16 cellular contexts compared by ENCODE assay signal in genomic region chr12:103834897-103835390, GRCh38. TPM values are rescaled to one million over a fixed set of nuclear protein-coding genes. Genes with fewer than 3 reads are reported as not detected.
DNase-seq lines count a peak whose midpoint lies in the region; ATAC-seq, FAIRE-seq and TF ChIP-seq lines count a peak whose summit lies in the region.
"Had no signal": no experiment of that assay in that cellular context is flagged by ENCODE, and none has a peak within 500 bp of the region (broad histone marks: within the 10 kb centered on the region; RNA-seq: fewer than 3 reads in every experiment).

No MANE protein-coding gene starts in this region.

- no peaks in the 10 kb centered on the region for H3K9me3 ChIP-seq in gastroesophageal sphincter
- H3K9me3 ChIP-seq in neuronal stem cell (replicated peaks in 1 of 2; ENCODE audit: control insufficient read depth in 2 of 2, insufficient read depth in 1 of 2, low read depth in 1 of 2, low read length in 2 of 2), result no peaks in the 10 kb centered on the region
- no peaks in the 10 kb centered on the region for H3K9me3 ChIP-seq in uterus
- H3K9me3 ChIP-seq in right atrium auricular region, result peaks cover 0 to 9% of the 10 kb centered on the region in 2 donors

- TF ChIP-seq POLR2A in gastroesophageal sphincter (IDR thresholded peaks at IDR 0.05), result no peak
- no peak for TF ChIP-seq POLR2A in uterus (IDR thresholded peaks at IDR 0.05)

- no peak overlapping the region for H3K9ac ChIP-seq in neuronal stem cell (ENCODE audit: low read depth, low read length, poor library complexity)

- no peak for ATAC-seq in gastroesophageal sphincter
- ATAC-seq: Panc1 had no signal

- H4K8ac ChIP-seq in neuronal stem cell (ENCODE audit: low read depth, low read length), result no peak overlapping the region

- H3K36me3 ChIP-seq in gastroesophageal sphincter (peaks cover 0 to 29% of the 10 kb centered on the region in 2 donors), neuronal stem cell (replicated peaks in 1 of 2; ENCODE audit: control insufficient read depth in 2 of 2, insufficient read depth in 2 of 2, low read length in 2 of 2) (no peaks in the 10 kb centered on the region), uterus (no peaks in the 10 kb centered on the region), right atrium auricular region (no peaks in the 10 kb centered on the region)

- H4K91ac ChIP-seq in neuronal stem cell (ENCODE audit: low read depth, low read length, poor library complexity), result no peak overlapping the region

- no peak overlapping the region for H2BK120ac ChIP-seq in neuronal stem cell (ENCODE audit: low read depth, low read length)

- H3K4ac ChIP-seq in neuronal stem cell (ENCODE audit: low read length), result no peak overlapping the region

- H3K4me1 ChIP-seq in gastroesophageal sphincter (peaks cover 11 to 76% (median 14%) of the 10 kb centered on the region in 3 donors), neuronal stem cell (ENCODE audit: control insufficient read depth in 2 of 2, insufficient read depth in 1 of 2, low read depth in 1 of 2, low read length in 2 of 2) (peaks cover 5 to 18% of the 10 kb centered on the region in 2 donors), uterus (peaks cover 0 to 7% of the 10 kb centered on the region in 2 donors), right atrium auricular region (no peaks in the 10 kb centered on the region)

- peak overlapping the region; percentile 49 for H2AFZ ChIP-seq in neuronal stem cell (ENCODE audit: low read length)

- TF ChIP-seq CTCF in VCaP (conservative IDR thresholded peaks at IDR 0.05), result no peak
- no peak for TF ChIP-seq CTCF in gastroesophageal sphincter (IDR thresholded peaks at IDR 0.05)
- no peak for TF ChIP-seq CTCF in uterus (IDR thresholded peaks at IDR 0.05)
- TF ChIP-seq CTCF in right atrium auricular region (IDR thresholded peaks at IDR 0.05), result no peak
- no peak for TF ChIP-seq CTCF in foreskin fibroblast (IDR thresholded peaks at IDR 0.05; ENCODE audit: low read depth, low read length)

- H3K79me1 ChIP-seq in neuronal stem cell (ENCODE audit: low read depth, low read length), result peaks cover 3% of the 10 kb centered on the region

- H3K27me3 ChIP-seq in gastroesophageal sphincter, result no peaks in the 10 kb centered on the region
- no peaks in the 10 kb centered on the region for H3K27me3 ChIP-seq in neuronal stem cell (ENCODE audit: control insufficient read depth in 3 of 3, insufficient read depth in 3 of 3, low read depth in 1 of 3, low read length in 3 of 3)
- no peaks in the 10 kb centered on the region for H3K27me3 ChIP-seq in uterus
- H3K27me3 ChIP-seq in right atrium auricular region, result no peaks in the 10 kb centered on the region

- TF ChIP-seq EP300 in gastroesophageal sphincter (IDR thresholded peaks at IDR 0.05), result no peak

- no peak overlapping the region for H3K18ac ChIP-seq in neuronal stem cell (ENCODE audit: low read length)

- intact Hi-C loops in uterus (cut with DNase I; ENCODE audit: low total_unique reads), result no loop called here

- H3K4me3 ChIP-seq in gastroesophageal sphincter, result peak overlapping the region; percentile 12 to 29
- H3K4me3 ChIP-seq in neuronal stem cell (ENCODE audit: low read length in 2 of 2), result no peak overlapping the region
- H3K4me3 ChIP-seq in uterus, result no peak overlapping the region
- no peak overlapping the region for H3K4me3 ChIP-seq in right atrium auricular region
- no peak overlapping the region for H3K4me3 ChIP-seq in foreskin fibroblast (ENCODE audit: low read depth in 1 of 2, low read length in 2 of 2)

- H2BK12ac ChIP-seq in neuronal stem cell (ENCODE audit: low read length), result no peak overlapping the region

- H3K23ac ChIP-seq in neuronal stem cell (ENCODE audit: low read depth, low read length, poor library complexity), result no peak overlapping the region

- no peak overlapping the region for H2BK5ac ChIP-seq in neuronal stem cell (ENCODE audit: low read length)

- no peak overlapping the region for H3K14ac ChIP-seq in neuronal stem cell (ENCODE audit: low read length)

- no peak overlapping the region for H3K4me2 ChIP-seq in neuronal stem cell (ENCODE audit: insufficient read depth, low read length, poor library complexity, severe bottlenecking)

- no peak overlapping the region for H2AK5ac ChIP-seq in neuronal stem cell (ENCODE audit: low read depth, low read length)

- WGBS in gastroesophageal sphincter (ENCODE audit: low coverage in 1 of 2), 2 donors, result 88 to 90% methylated on average over 2 to 3 of the region's 4 CpGs
- no CpG with 5 or more reads among the region's 4 CpGs for WGBS in neuronal stem cell (ENCODE audit: extremely low coverage in 2 of 2, insufficient read length in 2 of 2, insufficient replicate concordance in 1 of 2), 2 donors

- H2BK15ac ChIP-seq in neuronal stem cell (ENCODE audit: low read length), result no peak overlapping the region

- DNase-seq in neuronal stem cell (ENCODE audit: low spot score) (no peak), uterus (no peak), right atrium auricular region (ENCODE audit: low spot score) (no peak), foreskin fibroblast (no peak), HTR-8/SVneo (ENCODE audit: insufficient read length, low spot score) (no peak), epidermal melanocyte (ENCODE audit: insufficient read length, low spot score) (no peak)
- DNase-seq: EL, NCI-H1436 treated with DMSO at 0.1 percent for 48 hours, NCI-H2081, NCI-H2227 treated with DMSO at 0.1 percent for 48 hours, NCI-H748 treated with DMSO at 0.1 percent for 48 hours, SHP77 had no signal

- FAIRE-seq in HTR-8/SVneo (lab: Jason Lieb, UNC), result no peak
- FAIRE-seq: H54 had no signal

- peak overlapping the region; percentile 46; the same call in 1 of the 2 replicates for H3K27ac ChIP-seq in VCaP
- peak overlapping the region; percentile 51 to 97 (median 78) for H3K27ac ChIP-seq in gastroesophageal sphincter
- H3K27ac ChIP-seq in neuronal stem cell (replicated peaks; ENCODE audit: low read length), result no peak overlapping the region
- peak overlapping the region; percentile 57 to 68 for H3K27ac ChIP-seq in uterus
- no peak overlapping the region for H3K27ac ChIP-seq in right atrium auricular region

RNA-seq across cellular contexts. Expression of gene NT5DC3, which starts 6.1 kb away (rescaled TPM):
- total RNA-seq in gastroesophageal sphincter (100 to 1,000 TPM in 3 of 4 donors, 10 to 100 TPM in 1; 64.5 to 185 (median 131) TPM), uterus (10 to 100 TPM in 3 of 4 donors, 1 to 10 TPM in 1; 5.6 to 60.9 (median 15.9) TPM), right atrium auricular region (1 to 10 TPM; 2.3 to 2.4 TPM)
- polyA plus RNA-seq in neuronal stem cell (2013, experiment 1 of 2), result 2.2 TPM
- polyA plus RNA-seq in neuronal stem cell (2013, experiment 2 of 2), result 2.2 TPM

Comparison
In these comparisons a context has a peak if more than half of its experiments do, and no peak if none do; other contexts are left out.
1. H3K27ac ChIP-seq: peak in VCaP (single experiment), gastroesophageal sphincter (4 of 4) and uterus (2 of 2); none in neuronal stem cell (single experiment) and right atrium auricular region (0 of 2).
2. H3K4me3 ChIP-seq: peak in gastroesophageal sphincter (2 of 2); none in neuronal stem cell (0 of 2), uterus (0 of 2), right atrium auricular region (0 of 2) and foreskin fibroblast (0 of 2).